ENCODE assay signal across 21 cellular contexts in the genomic region with DNA sequence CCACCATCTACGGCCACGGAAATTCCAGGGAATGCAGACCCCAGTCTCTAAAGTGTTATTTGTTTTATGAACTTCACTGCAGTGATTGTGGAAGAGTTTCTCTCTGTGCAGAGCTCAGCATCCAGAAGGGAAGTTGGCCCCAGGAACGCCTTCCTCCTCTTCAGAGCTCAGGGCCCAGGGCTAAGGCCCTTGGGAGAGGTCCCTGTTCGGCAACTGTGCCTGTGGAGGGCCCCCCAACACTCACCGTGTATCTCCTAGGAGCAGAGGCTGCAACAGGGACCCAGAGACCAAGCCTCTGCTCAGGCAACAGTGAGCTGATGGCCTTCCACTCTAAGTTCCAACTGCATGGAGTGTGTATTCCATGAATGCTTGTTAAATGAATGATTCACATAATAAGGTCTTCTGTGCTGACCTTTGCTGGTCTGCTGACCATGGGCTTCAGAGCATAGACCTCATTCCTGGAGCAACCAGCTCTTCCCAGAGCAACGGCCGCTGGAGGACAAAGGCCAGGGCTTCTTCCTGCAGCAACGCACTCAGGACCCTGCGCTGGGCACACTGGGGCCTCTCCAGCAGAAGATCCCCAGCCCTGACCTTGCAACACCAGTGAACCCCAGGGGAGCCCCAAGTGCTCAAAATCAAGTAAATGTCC. TPM values are rescaled to one million over a fixed set of nuclear protein-coding genes. Genes with fewer than 3 reads are reported as not detected.
A peak's percentile ranks its signal among the peaks of the same experiment; 100 is the strongest.
DNase-seq lines count a peak whose midpoint lies in the region; ATAC-seq and TF ChIP-seq lines count a peak whose summit lies in the region.
"Had no signal": no experiment of that assay in that cellular context is flagged by ENCODE, and none has a peak within 500 bp of the region (broad histone marks: within the 10 kb centered on the region; RNA-seq: fewer than 3 reads in every experiment).

No MANE protein-coding gene starts in this region.

- H3K27ac ChIP-seq in Panc1 (ENCODE audit: low read length) (peak overlapping the region; percentile 85), trophoblast cell (ENCODE audit: low read depth, low read length) (no peak overlapping the region), mammary epithelial cell (ENCODE audit: insufficient read depth, low read depth, low read length) (no peak overlapping the region)
- H3K27ac ChIP-seq: cardiac muscle cell, upper lobe of left lung had no signal

- ATAC-seq in Panc1, result no peak
- ATAC-seq: effector memory CD8-positive, alpha-beta T cell; gastroesophageal sphincter; stimulated activated memory B cell treated with anti-CD40 and anti-IgM and Interleukin-4, amounts not matched to agents 10 μg/mL and 1 μg/mL and 100 μg/mL, for 72 hours had no signal

- H2AK5ac ChIP-seq in trophoblast cell (ENCODE audit: low read length), result no peak overlapping the region

- no peak overlapping the region for H2BK5ac ChIP-seq in trophoblast cell (ENCODE audit: low read depth, low read length, poor library complexity)

- WGBS in trophoblast cell (ENCODE audit: extremely low coverage, insufficient coverage, insufficient read length), result no CpG with 5 or more reads among the region's 9 CpGs
- 66% methylated on average over 9 of the region's 9 CpGs for WGBS in mammary epithelial cell (ENCODE audit: low coverage, missing lambda C conversion rate)

- dilution Hi-C loops in mammary epithelial cell (cut with HindIII; ENCODE audit: low sequenced_read_pairs), result no loop called here

- H3K9me3 ChIP-seq in Panc1 (ENCODE audit: control insufficient read depth, insufficient read depth, low read depth, low read length) (no peaks in the 10 kb centered on the region), trophoblast cell (ENCODE audit: insufficient read depth, low read depth, low read length) (peaks cover 9% of the 10 kb centered on the region), mammary epithelial cell (replicated peaks; ENCODE audit: insufficient read depth, low read length) (peaks cover 27% of the 10 kb centered on the region)
- H3K9me3 ChIP-seq: gastroesophageal sphincter, upper lobe of left lung had no signal

- intact Hi-C loops in Panc1 (cut with micrococcal nuclease; ENCODE audit: unreplicated experiment) (no loop called here), mammary epithelial cell (cut with micrococcal nuclease) (no loop called here)

- no peak for TF ChIP-seq CTCF in Panc1 (IDR thresholded peaks at IDR 0.05)
- TF ChIP-seq CTCF in mammary epithelial cell (conservative IDR thresholded peaks at IDR 0.05 in 1 of 2, IDR thresholded peaks at IDR 0.05 in 1 of 2; ENCODE audit: extremely low read depth in 1 of 2, insufficient read depth in 1 of 2, low read depth in 1 of 2, low read length in 2 of 2), result no peak

- H3K4me1 ChIP-seq in Panc1 (ENCODE audit: control insufficient read depth, insufficient read depth, low read length), result peaks cover 11% of the 10 kb centered on the region
- peaks cover 7 to 9% of the 10 kb centered on the region in 2 experiments for H3K4me1 ChIP-seq in trophoblast cell (ENCODE audit: control insufficient read depth in 1 of 2, insufficient read depth in 2 of 2, low read length in 2 of 2)
- no peaks in the 10 kb centered on the region for H3K4me1 ChIP-seq in mammary epithelial cell (ENCODE audit: insufficient read depth, low read length)

- H3K27me3 ChIP-seq in Panc1 (ENCODE audit: control insufficient read depth, insufficient read depth, low read length) (no peaks in the 10 kb centered on the region), trophoblast cell (ENCODE audit: insufficient read depth, low read length) (no peaks in the 10 kb centered on the region), mammary epithelial cell (ENCODE audit: insufficient read depth, low read length) (no peaks in the 10 kb centered on the region)
- H3K27me3 ChIP-seq: cardiac muscle cell, gastroesophageal sphincter, upper lobe of left lung had no signal

- H3K36me3 ChIP-seq in Panc1 (ENCODE audit: control insufficient read depth, insufficient read depth, low read length) (no peaks in the 10 kb centered on the region), trophoblast cell (ENCODE audit: control insufficient read depth in 1 of 2, insufficient read depth in 2 of 2, low read length in 2 of 2) (no peaks in the 10 kb centered on the region), mammary epithelial cell (ENCODE audit: insufficient read depth, low read length) (no peaks in the 10 kb centered on the region)
- H3K36me3 ChIP-seq: cardiac muscle cell, gastroesophageal sphincter, upper lobe of left lung had no signal

- no peak overlapping the region for H3K9ac ChIP-seq in trophoblast cell (ENCODE audit: low read length)
- H3K9ac ChIP-seq in mammary epithelial cell (ENCODE audit: insufficient read depth, low read length), result no peak overlapping the region

- no peaks in the 10 kb centered on the region for H4K20me1 ChIP-seq in mammary epithelial cell (ENCODE audit: insufficient read depth, low read length)

- no peak overlapping the region for H2BK12ac ChIP-seq in trophoblast cell (ENCODE audit: low read length)

- H4K8ac ChIP-seq in trophoblast cell (ENCODE audit: low read depth, low read length), result no peak overlapping the region

- H3K18ac ChIP-seq in trophoblast cell (ENCODE audit: low read length), result peak overlapping the region; percentile 32

- no peak overlapping the region for H2BK120ac ChIP-seq in trophoblast cell (ENCODE audit: insufficient read depth, low read length, poor library complexity)

- H3K4me2 ChIP-seq in trophoblast cell (ENCODE audit: low read length), result no peak overlapping the region
- H3K4me2 ChIP-seq in mammary epithelial cell (ENCODE audit: insufficient read depth, low read depth, low read length), result no peak overlapping the region

- CTCF ChIA-PET in Panc1 (lab: Charles Lee), result no interaction called here
- CTCF ChIA-PET in mammary epithelial cell (lab: Charles Lee; ENCODE audit: low non-redundant PET), result no interaction called here

- no peak overlapping the region for H3K23ac ChIP-seq in trophoblast cell (ENCODE audit: low read length)

- H3K79me1 ChIP-seq in trophoblast cell (ENCODE audit: low read length), result no peaks in the 10 kb centered on the region

- no peak overlapping the region for H4K12ac ChIP-seq in trophoblast cell (ENCODE audit: low read depth, low read length)

- in situ Hi-C loops in ACHN (cut with HindIII; ENCODE audit: low pct_ligation_motif_present, low pct_unique_long_range_greater_than_20kb, low sequenced_read_pairs), result no loop called here
- in situ Hi-C loops in Panc1 (cut with HindIII; ENCODE audit: low pct_unique_long_range_greater_than_20kb, low sequenced_read_pairs), result no loop called here
- in situ Hi-C loops in mammary epithelial cell (cut with MboI; ENCODE audit: low sequenced_read_pairs in 2 of 2), result no loop called here

- no peak overlapping the region for H2AFZ ChIP-seq in trophoblast cell (ENCODE audit: insufficient read depth, low read length, poor library complexity)
- H2AFZ ChIP-seq in mammary epithelial cell (ENCODE audit: low read depth, low read length), result no peak overlapping the region

- no peak overlapping the region for H4K91ac ChIP-seq in trophoblast cell (ENCODE audit: low read depth, low read length)

- H3K79me2 ChIP-seq in trophoblast cell (ENCODE audit: control insufficient read depth, insufficient read depth, low read length, poor library complexity) (no peaks in the 10 kb centered on the region), mammary epithelial cell (ENCODE audit: insufficient read depth, low read length) (no peaks in the 10 kb centered on the region)

- H3K4me3 ChIP-seq in Panc1 (ENCODE audit: low read depth in 2 of 2, low read length in 2 of 2) (no peak overlapping the region), trophoblast cell (ENCODE audit: low read depth, low read length) (no peak overlapping the region), mammary epithelial cell (replicated peaks in 1 of 3; ENCODE audit: insufficient read depth in 1 of 3, low read depth in 2 of 3, low read length in 3 of 3) (no peak overlapping the region)
- H3K4me3 ChIP-seq: cardiac muscle cell, gastroesophageal sphincter, upper lobe of left lung had no signal

- no peak overlapping the region for H3K4ac ChIP-seq in trophoblast cell (ENCODE audit: low read depth, low read length)

- BruUV-seq in Panc1 (replicated peaks; lab: Mats Ljungman, UMichigan), result no TSS peak
- no TSS peak for BruUV-seq in mammary epithelial cell (replicated peaks; lab: Mats Ljungman, UMichigan)

- POLR2A ChIA-PET in Panc1 (lab: Charles Lee), result no interaction called here

- no peak overlapping the region for H3K14ac ChIP-seq in trophoblast cell (ENCODE audit: low read length)

- DNase-seq in ACHN (peak; percentile 92), Panc1 (ENCODE audit: low read depth, low spot score) (no peak), hepatic stellate cell (ENCODE audit: low spot score) (peak; percentile 63), trophoblast cell (peak; percentile 23 to 57), mammary epithelial cell (no peak), HUDEP-2 (lab: John Stamatoyannopoulos, UW; ENCODE audit: unreplicated experiment in 76 of 76) (no peak), NK-92 (lab: John Stamatoyannopoulos, UW; ENCODE audit: unreplicated experiment) (no peak)
- DNase-seq in stimulated activated CD4-positive, alpha-beta T cell treated with anti-CD3 and anti-CD28 coated beads, Interleukin-2, amount 100 ng/mL, for 24 hours, result no peak
- DNase-seq: activated CD4-positive, alpha-beta T cell treated with anti-CD3 and anti-CD28 coated beads, Interleukin-2, amount 50 U/mL, for 1 hour; activated naive CD8-positive, alpha-beta T cell treated with anti-CD3 and anti-CD28 coated beads, Interleukin-2, amount 10 ng/mL, durations not matched to agents 7 days and 5 days; activated T-cell treated with anti-CD3 and anti-CD28 coated beads, Interleukin-2, amount 50 U/mL, for 24 hours; CD8-positive, alpha-beta memory T cell; effector memory CD8-positive, alpha-beta T cell; immature natural killer cell; MV-4-11; NCI-H2029 treated with DMSO at 0.1 percent for 48 hours; NCI-H524 treated with DMSO at 0.1 percent for 48 hours; upper lobe of left lung had no signal

RNA-seq across cellular contexts. Expression of a gene that starts 7.7 kb away (rescaled TPM):
- 13.2 TPM for total RNA-seq in Panc1 (2021; ENCODE audit: unreplicated experiment)
- 12.1 TPM for polyA plus RNA-seq in Panc1 (2012; ENCODE audit: insufficient read length)
- polyA plus RNA-seq in trophoblast cell (2013), result 6.9 and 7.0 TPM in 2 replicates
- 1 to 10 TPM; 7.1 to 7.3 TPM for total RNA-seq in mammary epithelial cell
- 0.10 TPM for polyA plus RNA-seq in mammary epithelial cell
- not detected for polyA minus RNA-seq in mammary epithelial cell

Comparison
In these comparisons a context has a peak if more than half of its experiments do, and no peak if none do; other contexts are left out.
1. DNase-seq: peak in ACHN (single experiment), hepatic stellate cell (single experiment) and trophoblast cell (2 of 2); none in Panc1 (single experiment), stimulated activated CD4-positive, alpha-beta T cell treated with anti-CD3 and anti-CD28 coated beads, Interleukin-2, amount 100 ng/mL, for 24 hours (0 of 2), mammary epithelial cell (single experiment), HUDEP-2 (0 of 76) and NK-92 (single experiment).